1 cellular context compared by ENCODE assay signal in the genomic region with DNA sequence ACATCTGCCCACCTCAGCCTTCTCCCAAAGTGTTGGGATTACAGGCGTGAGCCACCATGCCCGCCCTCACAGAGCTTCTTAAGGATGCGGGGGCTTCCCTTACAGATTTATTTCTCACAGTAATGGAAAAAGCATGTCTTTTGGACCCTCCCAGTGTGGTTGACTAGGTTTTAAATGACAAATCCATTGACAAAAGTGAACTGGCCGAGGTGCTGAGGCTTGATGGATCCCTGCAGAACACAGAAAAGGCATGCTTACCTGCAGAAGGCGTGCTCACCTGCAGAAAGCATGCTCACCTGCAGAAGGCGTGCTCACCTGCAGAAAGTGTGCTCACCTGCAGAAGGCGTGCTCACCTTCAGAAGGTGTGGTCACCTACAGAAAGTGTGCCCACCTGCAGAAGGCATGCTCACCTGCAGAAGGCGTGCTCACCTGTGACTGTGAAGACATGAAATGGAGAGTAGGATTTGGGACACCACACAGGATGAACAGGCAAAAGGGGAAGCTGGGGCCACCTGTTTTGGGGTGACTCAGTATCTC.
TF ChIP-seq lines count a peak whose summit lies in the region.

No MANE protein-coding gene starts in this region.

TF ChIP-seq in HepG2, 621 proteins besides CTCF, POLR2A, EP300 and RAD21:
- no peak for TF ChIP-seq PBX3 (CRISPR knock-in tag; IDR thresholded peaks at IDR 0.05; ENCODE audit: borderline replicate concordance)
- TF ChIP-seq, protein P1, sequence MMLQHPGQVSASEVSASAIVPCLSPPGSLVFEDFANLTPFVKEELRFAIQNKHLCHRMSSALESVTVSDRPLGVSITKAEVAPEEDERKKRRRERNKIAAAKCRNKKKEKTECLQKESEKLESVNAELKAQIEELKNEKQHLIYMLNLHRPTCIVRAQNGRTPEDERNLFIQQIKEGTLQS (CRISPR knock-in tag; IDR thresholded peaks at IDR 0.05), result no peak
- no peak for TF ChIP-seq KIAA2018 (CRISPR knock-in tag; IDR thresholded peaks at IDR 0.05; ENCODE audit: borderline replicate concordance)
- TF ChIP-seq ZEB1 (IDR thresholded peaks at IDR 0.05; ENCODE audit: insufficient replicate concordance, low read depth), result peak; percentile 50
- no peak for TF ChIP-seq ZNF564 (CRISPR knock-in tag; IDR thresholded peaks at IDR 0.05)
